In the genomic region with DNA sequence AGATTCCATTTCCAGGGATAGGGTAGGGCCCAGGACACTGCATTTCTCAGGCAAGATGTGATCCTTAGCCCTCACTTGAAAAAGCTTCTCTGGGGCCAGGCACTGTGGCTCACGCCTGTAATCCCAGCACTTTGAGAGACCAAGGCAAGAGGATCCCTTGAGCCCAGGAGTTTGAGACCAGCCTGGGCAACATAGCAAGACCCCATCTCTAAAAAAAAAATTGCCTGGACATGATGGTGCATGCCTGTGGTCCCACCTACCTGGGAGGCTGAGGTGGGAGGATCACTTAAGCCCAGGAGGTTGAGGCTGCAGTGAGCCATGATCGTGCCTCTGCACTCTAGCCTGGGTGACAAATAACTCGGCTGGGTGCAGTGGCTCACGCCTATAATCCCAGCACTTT, we compare ENCODE assay signal across 5 cellular contexts. TPM values are rescaled to one million over a fixed set of nuclear protein-coding genes. Genes with fewer than 3 reads are reported as not detected.
"Had no signal": no experiment of that assay in that cellular context is flagged by ENCODE, and none has a peak within 500 bp of the region (broad histone marks: within the 10 kb centered on the region; RNA-seq: fewer than 3 reads in every experiment).

No MANE protein-coding gene starts in this region.

RNA-seq across cellular contexts. Expression of a gene that starts 33.7 kb away (rescaled TPM):
- total RNA-seq: NCI-H460, PC-9, Right ventricle myocardium superior, RPMI7951, SJSA1 had no signal

RNA-seq across cellular contexts. Expression of a gene that starts 36.6 kb away (rescaled TPM):
- total RNA-seq: NCI-H460, PC-9, Right ventricle myocardium superior, RPMI7951, SJSA1 had no signal
